ENCODE assay signal across 11 cellular contexts in genomic region chr19:51701468-51702100, GRCh38. TPM values are rescaled to one million over a fixed set of nuclear protein-coding genes. Genes with fewer than 3 reads are reported as not detected.
DNase-seq lines count a peak whose midpoint lies in the region; ATAC-seq and TF ChIP-seq lines count a peak whose summit lies in the region.
"Had no signal": no experiment of that assay in that cellular context is flagged by ENCODE, and none has a peak within 500 bp of the region (broad histone marks: within the 10 kb centered on the region; RNA-seq: fewer than 3 reads in every experiment).

No MANE protein-coding gene starts in this region.

- no peaks in the 10 kb centered on the region for H3K27me3 Mint-ChIP-seq in osteocyte (ENCODE audit: unreplicated experiment)
- peaks cover 35 to 39% of the 10 kb centered on the region in 2 donors for H3K27me3 Mint-ChIP-seq in stimulated activated naive B cell treated with anti-CD40 and anti-IgM and Interleukin-4, amounts not matched to agents 10 μg/mL and 1 μg/mL and 100 μg/mL, for 72 hours

- H3K27me3 ChIP-seq in right atrium auricular region: no peaks in the 10 kb centered on the region
- H3K27me3 ChIP-seq: heart left ventricle had no signal

- H3K36me3 Mint-ChIP-seq in osteocyte (ENCODE audit: unreplicated experiment): peaks cover 66% of the 10 kb centered on the region
- peaks cover 13% of the 10 kb centered on the region in 2 donors for H3K36me3 Mint-ChIP-seq in stimulated activated naive B cell treated with anti-CD40 and anti-IgM and Interleukin-4, amounts not matched to agents 10 μg/mL and 1 μg/mL and 100 μg/mL, for 72 hours

- H3K27ac ChIP-seq in right atrium auricular region (peak overlapping the region; percentile 89 to 93), epithelial cell of prostate (peak overlapping the region; percentile 71)

- no peak overlapping the region for H3K4me3 ChIP-seq in right atrium auricular region

- ATAC-seq in left ventricle myocardium superior: no peak
- ATAC-seq in GM21515 (IDR thresholded peaks at IDR 0.05; ENCODE audit: unreplicated experiment): no peak
- no peak for ATAC-seq in stimulated activated naive B cell treated with anti-CD40 and anti-IgM and Interleukin-4, amounts not matched to agents 10 μg/mL and 1 μg/mL and 100 μg/mL, for 72 hours (replicated peaks)
- ATAC-seq: T-cell had no signal

- H3K36me3 ChIP-seq in right atrium auricular region: peaks cover 54% of the 10 kb centered on the region

- peaks cover 67% of the 10 kb centered on the region for H3K4me1 Mint-ChIP-seq in osteocyte (ENCODE audit: unreplicated experiment)
- peaks cover 23 to 41% of the 10 kb centered on the region in 2 donors for H3K4me1 Mint-ChIP-seq in stimulated activated naive B cell treated with anti-CD40 and anti-IgM and Interleukin-4, amounts not matched to agents 10 μg/mL and 1 μg/mL and 100 μg/mL, for 72 hours

- TF ChIP-seq CTCF in right atrium auricular region (IDR thresholded peaks at IDR 0.05) (no peak), osteocyte (IDR thresholded peaks at IDR 0.05) (no peak)

- intact Hi-C loops in left ventricle myocardium superior (cut with micrococcal nuclease): no loop called here

- H3K4me1 ChIP-seq in right atrium auricular region: peaks cover 0 to 41% of the 10 kb centered on the region in 2 donors

- H3K9me3 Mint-ChIP-seq in osteocyte (ENCODE audit: unreplicated experiment): no peaks in the 10 kb centered on the region
- no peaks in the 10 kb centered on the region for H3K9me3 Mint-ChIP-seq in stimulated activated naive B cell treated with anti-CD40 and anti-IgM and Interleukin-4, amounts not matched to agents 10 μg/mL and 1 μg/mL and 100 μg/mL, for 72 hours
- H3K9me3 Mint-ChIP-seq: T-cell had no signal

- no peaks in the 10 kb centered on the region for H3K9me3 ChIP-seq in right atrium auricular region
- H3K9me3 ChIP-seq: heart left ventricle had no signal

- no peak for DNase-seq in right atrium auricular region (ENCODE audit: low spot score)
- no peak for DNase-seq in left ventricle myocardium superior
- DNase-seq in epithelial cell of prostate (ENCODE audit: low read depth, low spot score): no peak
- DNase-seq in osteocyte (ENCODE audit: extremely low spot score, unreplicated experiment): no peak
- no peak for DNase-seq in EL
- no peak for DNase-seq in mesenteric fat pad (ENCODE audit: low spot score)
- no peak for DNase-seq in stimulated activated naive B cell treated with anti-CD40 and anti-IgM and Interleukin-4, amounts not matched to agents 10 μg/mL and 1 μg/mL and 100 μg/mL, for 72 hours

- H3K27ac Mint-ChIP-seq in osteocyte (ENCODE audit: unreplicated experiment): peak overlapping the region; percentile 10
- no peak overlapping the region for H3K27ac Mint-ChIP-seq in stimulated activated naive B cell treated with anti-CD40 and anti-IgM and Interleukin-4, amounts not matched to agents 10 μg/mL and 1 μg/mL and 100 μg/mL, for 72 hours
- H3K27ac Mint-ChIP-seq: T-cell had no signal

- no peak overlapping the region for H3K4me3 Mint-ChIP-seq in osteocyte (ENCODE audit: unreplicated experiment)
- no peak overlapping the region for H3K4me3 Mint-ChIP-seq in stimulated activated naive B cell treated with anti-CD40 and anti-IgM and Interleukin-4, amounts not matched to agents 10 μg/mL and 1 μg/mL and 100 μg/mL, for 72 hours

RNA-seq across cellular contexts. Expression of gene SPACA6, which starts 8.5 kb away (rescaled TPM):
- total RNA-seq in right atrium auricular region (1 to 10 TPM; 3.7 to 6.4 TPM), left ventricle myocardium superior (13.9 TPM), osteocyte (32.2 and 36.9 TPM in 2 replicates), mesenteric fat pad (24.0 TPM)

RNA-seq across cellular contexts. Expression of gene HAS1, which starts 22.2 kb away (rescaled TPM):
- total RNA-seq in right atrium auricular region (10 to 100 TPM; 27.0 to 52.0 TPM), left ventricle myocardium superior (3.2 TPM), osteocyte (not detected in 2 replicates), mesenteric fat pad (31.7 TPM)
- total RNA-seq: activated T-helper 1 cell treated with anti-CD3 and anti-CD28 coated beads, Interleukin-12 subunit alpha, Interleukin-12 subunit beta, Interleukin-2, Interleukin-4 antibody, amounts not matched to agents 30 ng/mL and 10 ng/mL and 1 ng/mL, durations not matched to agents 14 hours and 24 hours and 36 hours; T-cell had no signal

RNA-seq across cellular contexts. Expression of gene FPR1, which starts 50.1 kb away (rescaled TPM):
- total RNA-seq in right atrium auricular region (10 to 100 TPM in 1 of 2 donors, 1 to 10 TPM in 1; 4.4 to 22.7 TPM), left ventricle myocardium superior (4.3 TPM), osteocyte (not detected in 2 replicates), mesenteric fat pad (97.6 TPM)
- total RNA-seq: activated T-helper 1 cell treated with anti-CD3 and anti-CD28 coated beads, Interleukin-12 subunit alpha, Interleukin-12 subunit beta, Interleukin-2, Interleukin-4 antibody, amounts not matched to agents 30 ng/mL and 10 ng/mL and 1 ng/mL, durations not matched to agents 14 hours and 24 hours and 36 hours had no signal

RNA-seq across cellular contexts. Expression of gene SIGLEC14, which starts 55.0 kb away (rescaled TPM):
- total RNA-seq in right atrium auricular region (under 1 TPM; 0.26 to 0.31 TPM), left ventricle myocardium superior (0.94 TPM), osteocyte (not detected in 2 replicates), mesenteric fat pad (12.5 TPM)
- total RNA-seq: activated T-helper 1 cell treated with anti-CD3 and anti-CD28 coated beads, Interleukin-12 subunit alpha, Interleukin-12 subunit beta, Interleukin-2, Interleukin-4 antibody, amounts not matched to agents 30 ng/mL and 10 ng/mL and 1 ng/mL, durations not matched to agents 14 hours and 24 hours and 36 hours had no signal

RNA-seq across cellular contexts. Expression of gene FPR2, which starts 59.4 kb away (rescaled TPM):
- 1 to 10 TPM in 1 of 2 donors, under 1 TPM in 1; 0.30 to 3.9 TPM for total RNA-seq in right atrium auricular region
- total RNA-seq in left ventricle myocardium superior: 1.0 TPM
- not detected in 2 replicates for total RNA-seq in osteocyte
- 11.4 TPM for total RNA-seq in mesenteric fat pad
- total RNA-seq: activated T-helper 1 cell treated with anti-CD3 and anti-CD28 coated beads, Interleukin-12 subunit alpha, Interleukin-12 subunit beta, Interleukin-2, Interleukin-4 antibody, amounts not matched to agents 30 ng/mL and 10 ng/mL and 1 ng/mL, durations not matched to agents 14 hours and 24 hours and 36 hours; T-cell had no signal
